26 cellular contexts compared by ENCODE assay signal in genomic region chr3:17459470-17459993, GRCh38.
"Had no signal": no experiment of that assay in that cellular context is flagged by ENCODE, and none has a peak within 500 bp of the region (broad histone marks: within the 10 kb centered on the region; RNA-seq: fewer than 3 reads in every experiment).

No MANE protein-coding gene starts in this region.

- H3K27me3 ChIP-seq: colonic mucosa, esophagus squamous epithelium, gastroesophageal sphincter, testis, tibial nerve, upper lobe of right lung, vagina had no signal

- DNase-seq: colonic mucosa; dermis blood vessel endothelial cell; esophagus squamous epithelium; foreskin fibroblast; head of caudate nucleus; hypothalamus; islet precursor cell; left cardiac atrium; left ventricle myocardium superior; mesenchymal stem cell; midbrain; naive thymus-derived CD4-positive, alpha-beta T cell; nephron progenitor cell; retina; stimulated activated CD4-positive, alpha-beta T cell treated with anti-CD3 and anti-CD28 coated beads, Interleukin-2, amount 100 ng/mL, for 24 hours; stimulated activated CD4-positive, alpha-beta T cell treated with anti-CD3 and anti-CD28 coated beads, Interleukin-4, amount 100 ng/mL, for 4 hours; stimulated activated naive B cell treated with anti-CD40 and anti-IgM and Interleukin-4, amounts not matched to agents 10 μg/mL and 1 μg/mL and 100 μg/mL, for 72 hours; stimulated activated naive CD8-positive, alpha-beta T cell treated with anti-CD3 and anti-CD28 coated beads, Interleukin-15, amount 100 ng/mL, for 72 hours; testis; upper lobe of right lung had no signal

- H3K9me3 ChIP-seq: colonic mucosa, esophagus squamous epithelium, gastroesophageal sphincter, prostate gland, testis, upper lobe of right lung, vagina had no signal

- H3K36me3 ChIP-seq: colonic mucosa, esophagus squamous epithelium, gastroesophageal sphincter, prostate gland, upper lobe of right lung, vagina had no signal

- H3K4me1 ChIP-seq: colonic mucosa, esophagus squamous epithelium, gastroesophageal sphincter, parathyroid adenoma, prostate gland, testis, tibial nerve, upper lobe of right lung, vagina had no signal

- H3K4me3 ChIP-seq: colonic mucosa, esophagus squamous epithelium, gastroesophageal sphincter, lung, prostate gland, testis, tibial nerve, upper lobe of right lung, vagina had no signal

- H3K27ac ChIP-seq: colonic mucosa, esophagus squamous epithelium, gastroesophageal sphincter, parathyroid adenoma, prostate gland, testis, tibial nerve, upper lobe of right lung, vagina had no signal
